ENCODE assay signal across 23 cellular contexts in the genomic region with DNA sequence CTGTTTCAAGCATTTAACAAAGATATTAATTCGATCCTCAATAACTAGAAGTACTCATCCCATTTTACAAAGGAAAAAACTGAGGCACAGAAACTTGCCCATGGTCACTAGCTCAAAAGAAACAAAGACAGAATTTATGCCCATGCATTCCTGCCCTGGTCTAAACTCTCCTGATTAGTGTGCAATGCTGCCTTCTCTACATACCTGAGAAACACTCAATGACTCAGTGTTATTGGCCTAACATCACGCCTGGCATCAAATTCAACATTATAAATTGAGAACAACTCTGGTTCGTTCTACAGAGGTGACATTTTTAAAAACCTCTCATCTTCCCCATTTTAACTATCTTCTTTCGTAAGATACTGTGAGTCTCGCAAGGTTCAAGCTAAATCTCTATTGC. TPM values are rescaled to one million over a fixed set of nuclear protein-coding genes. Genes with fewer than 3 reads are reported as not detected.
A peak's percentile ranks its signal among the peaks of the same experiment; 100 is the strongest.
DNase-seq lines count a peak whose midpoint lies in the region; ATAC-seq and TF ChIP-seq lines count a peak whose summit lies in the region.
"Had no signal": no experiment of that assay in that cellular context is flagged by ENCODE, and none has a peak within 500 bp of the region (broad histone marks: within the 10 kb centered on the region; RNA-seq: fewer than 3 reads in every experiment).

No MANE protein-coding gene starts in this region.

- H3K27me3 Mint-ChIP-seq in endodermal cell (ENCODE audit: insufficient read depth) (no peaks in the 10 kb centered on the region), nephron (ENCODE audit: low read depth) (no peaks in the 10 kb centered on the region)
- H3K27me3 Mint-ChIP-seq: CD4-positive, alpha-beta T cell had no signal

- H3K4me1 ChIP-seq in PC-3 (ENCODE audit: insufficient read depth, low read length) = peaks cover 41% of the 10 kb centered on the region
- no peaks in the 10 kb centered on the region for H3K4me1 ChIP-seq in endodermal cell (ENCODE audit: control insufficient read depth, insufficient read depth, low read length)
- peaks cover 17 to 28% (median 25%) of the 10 kb centered on the region in 4 donors for H3K4me1 ChIP-seq in upper lobe of left lung

- TF ChIP-seq CTCF in PC-3 (conservative IDR thresholded peaks at IDR 0.05; ENCODE audit: low read depth, low read length) = no peak
- no peak for TF ChIP-seq CTCF in endodermal cell (conservative IDR thresholded peaks at IDR 0.05)
- no peak for TF ChIP-seq CTCF in nephron (IDR thresholded peaks at IDR 0.05; ENCODE audit: unreplicated experiment in 3 of 3)
- no peak for TF ChIP-seq CTCF in upper lobe of left lung (IDR thresholded peaks at IDR 0.05)

- H3K9me2 ChIP-seq in PC-3 (replicated peaks; ENCODE audit: low read length) = no peaks in the 10 kb centered on the region

- 0 out of 2 replicates have a peak, but pooled peaks cover 2% of the 10 kb centered on the region for H3K36me3 ChIP-seq in PC-3 (ENCODE audit: low read depth, low read length)
- peaks cover 9% of the 10 kb centered on the region for H3K36me3 ChIP-seq in endodermal cell (ENCODE audit: control insufficient read depth, insufficient read depth, low read length)
- no peaks in the 10 kb centered on the region for H3K36me3 ChIP-seq in upper lobe of left lung
- H3K36me3 ChIP-seq: suprapubic skin had no signal

- in situ Hi-C loops in Caki2 (cut with HindIII; ENCODE audit: low pct_unique_long_range_greater_than_20kb, low sequenced_read_pairs) = loop anchor here (25.0 kb wide), 1 partner anchor 278 kb away; no protein-coding TSS in a partner anchor

- no peak overlapping the region for H3K9ac ChIP-seq in PC-3 (ENCODE audit: low read length)
- H3K9ac ChIP-seq in endodermal cell (ENCODE audit: extremely low read depth, low read length, poor library complexity, severe bottlenecking) = no peak overlapping the region

- H3K4me1 Mint-ChIP-seq in endodermal cell = peaks cover 46% of the 10 kb centered on the region
- peaks cover 39% of the 10 kb centered on the region for H3K4me1 Mint-ChIP-seq in nephron

- H3K27me3 ChIP-seq in PC-3 (ENCODE audit: low read length) (no peaks in the 10 kb centered on the region), endodermal cell (ENCODE audit: control insufficient read depth, insufficient read depth, low read length, poor library complexity, severe bottlenecking) (no peaks in the 10 kb centered on the region), upper lobe of left lung (no peaks in the 10 kb centered on the region)
- H3K27me3 ChIP-seq: suprapubic skin had no signal

- H4K20me1 ChIP-seq in PC-3 (ENCODE audit: low read length) = peaks cover 64% of the 10 kb centered on the region

- no peak overlapping the region for H3K27ac ChIP-seq in PC-3 (ENCODE audit: low read length)
- no peak overlapping the region for H3K27ac ChIP-seq in endodermal cell (ENCODE audit: low read depth, low read length)
- H3K27ac ChIP-seq in upper lobe of left lung = peak overlapping the region in 2 of 4 donors; percentile 56 to 90
- H3K27ac ChIP-seq: suprapubic skin had no signal

- 0 out of 2 replicates have a peak overlapping the region, but pooled peaks have one; percentile 8 for H3K4me2 ChIP-seq in PC-3 (ENCODE audit: low read length)

- H3F3A ChIP-seq in PC-3 (ENCODE audit: low read length, unreplicated experiment) = no peaks in the 10 kb centered on the region

- no peak overlapping the region for H2AFZ ChIP-seq in PC-3 (ENCODE audit: low read length)

- H3K36me3 Mint-ChIP-seq in endodermal cell (ENCODE audit: low read depth) (peaks cover 6% of the 10 kb centered on the region), nephron (ENCODE audit: low read depth) (peaks cover 7% of the 10 kb centered on the region)
- H3K36me3 Mint-ChIP-seq: IgD-negative memory B cell had no signal

- DNase-seq in Caki2 (ENCODE audit: low read depth) (peak; percentile 54), PC-3 (peak; percentile 35), endodermal cell (no peak), NCI-H2107 treated with DMSO at 0.1 percent for 48 hours (lab: John Stamatoyannopoulos, UW; ENCODE audit: unreplicated experiment) (no peak), upper lobe of left lung (no peak), head of caudate nucleus (no peak)
- DNase-seq: activated CD4-positive, alpha-beta T cell treated with anti-CD3 and anti-CD28 coated beads, Interleukin-2, amount 50 U/mL, for 48 hours; activated T-cell treated with anti-CD3 and anti-CD28 coated beads for 4 hours; amygdala; CD4-positive, alpha-beta T cell; DMS79; effector memory CD8-positive, alpha-beta T cell; islet precursor cell; midbrain; NCI-H187; NCI-H510A; retina; stimulated activated CD4-positive, alpha-beta T cell treated with anti-CD3 and anti-CD28 coated beads, Interleukin-12 subunit alpha, Interleukin-12 subunit beta, amount 100 ng/mL, for 4 hours; T-helper 1 cell had no signal

- peaks cover 100% of the 10 kb centered on the region for H3K79me2 ChIP-seq in PC-3 (ENCODE audit: low read length)

- POLR2A ChIA-PET in PC-3 (lab: Charles Lee; ENCODE audit: unreplicated experiment) = no interaction called here

- H3K9me3 Mint-ChIP-seq in endodermal cell (no peaks in the 10 kb centered on the region), nephron (no peaks in the 10 kb centered on the region)
- H3K9me3 Mint-ChIP-seq: CD4-positive, alpha-beta T cell; effector memory CD8-positive, alpha-beta T cell; IgD-negative memory B cell had no signal

- peak overlapping the region; percentile 4 for H3K27ac Mint-ChIP-seq in endodermal cell
- peak overlapping the region; percentile 3 to 76 (median 9) for H3K27ac Mint-ChIP-seq in nephron
- H3K27ac Mint-ChIP-seq: CD4-positive, alpha-beta T cell; effector memory CD8-positive, alpha-beta T cell; IgD-negative memory B cell had no signal

- no peak for TF ChIP-seq POLR2A in upper lobe of left lung (IDR thresholded peaks at IDR 0.05)

- WGBS in endodermal cell (ENCODE audit: insufficient coverage in 1 of 2, insufficient read length in 1 of 2), 2 experiments = 94 to 95% methylated on average over 4 to 5 of the region's 5 CpGs
- 74 to 84% methylated on average over 5 of the region's 5 CpGs for WGBS in upper lobe of left lung, 2 donors

- H3K4me3 ChIP-seq in PC-3 (ENCODE audit: low read length) (no peak overlapping the region), endodermal cell (ENCODE audit: low read length) (no peak overlapping the region), upper lobe of left lung (no peak overlapping the region)
- H3K4me3 ChIP-seq: suprapubic skin had no signal

- BruUV-seq in PC-3 (replicated peaks; lab: Mats Ljungman, UMichigan) = no TSS peak

- CTCF ChIA-PET in PC-3 (lab: Charles Lee) = no interaction called here

- no peak overlapping the region for H3K4me3 Mint-ChIP-seq in endodermal cell
- no peak overlapping the region for H3K4me3 Mint-ChIP-seq in nephron
- H3K4me3 Mint-ChIP-seq: CD4-positive, alpha-beta T cell; effector memory CD8-positive, alpha-beta T cell; IgD-negative memory B cell had no signal

- intact Hi-C loops in PC-3 (cut with micrococcal nuclease) (loop anchor here (5.0 kb wide), 3 partner anchors 38 to 283 kb away; no protein-coding TSS in a partner anchor), head of caudate nucleus (cut with DNase I) (loop anchor here (5.0 to 10.0 kb wide), 2 partner anchors 51 to 283 kb away; no protein-coding TSS in a partner anchor)

- TF ChIP-seq EP300 in upper lobe of left lung (IDR thresholded peaks at IDR 0.05) = no peak

- H3K9me3 ChIP-seq in PC-3 (ENCODE audit: low read length) = no peaks in the 10 kb centered on the region
- no peaks in the 10 kb centered on the region for H3K9me3 ChIP-seq in endodermal cell (ENCODE audit: control insufficient read depth, low read length)
- no peaks in the 10 kb centered on the region for H3K9me3 ChIP-seq in upper lobe of left lung
- H3K9me3 ChIP-seq: suprapubic skin had no signal

- ATAC-seq in PC-3 = no peak
- no peak for ATAC-seq in upper lobe of left lung (ENCODE audit: low FRiP score in 2 of 2)
- ATAC-seq in HG03039 (IDR thresholded peaks at IDR 0.05; ENCODE audit: unreplicated experiment) = no peak
- ATAC-seq: effector memory CD8-positive, alpha-beta T cell had no signal

RNA-seq across cellular contexts. Expression of gene APP, which starts 5.2 kb away (rescaled TPM):
- total RNA-seq in Caki2 (2014; rRNA removed; shearing (Covaris generic); ENCODE audit: low replicate concordance) = 808 and 842 TPM in 2 replicates
- total RNA-seq in PC-3 (2014; rRNA removed) (266 and 329 TPM in 2 replicates), endodermal cell (100 to 1,000 TPM; 460 to 557 TPM), upper lobe of left lung (100 to 1,000 TPM; 177 to 444 (median 391) TPM)
- 396 TPM for polyA plus RNA-seq in endodermal cell (2013, experiment 1 of 2)
- 358 TPM for polyA plus RNA-seq in endodermal cell (2013, experiment 2 of 2)

Comparison
In these comparisons a context has a peak if more than half of its experiments do, and no peak if none do; other contexts are left out.
1. DNase-seq: peak in Caki2 (single experiment) and PC-3 (single experiment); none in endodermal cell (single experiment), NCI-H2107 treated with DMSO at 0.1 percent for 48 hours (single experiment), upper lobe of left lung (0 of 2) and head of caudate nucleus (0 of 42).